ENCODE assay signal across 8 cellular contexts in genomic region chr13:50531917-50532899, GRCh38.
DNase-seq lines count a peak whose midpoint lies in the region; ATAC-seq and TF ChIP-seq lines count a peak whose summit lies in the region.

No MANE protein-coding gene starts in this region.

- H3K9me3 ChIP-seq in DND-41 (ENCODE audit: insufficient read depth, low read length, severe bottlenecking) (peaks cover 28% of the 10 kb centered on the region), neural progenitor cell (ENCODE audit: low read depth) (no peaks in the 10 kb centered on the region), aorta (ENCODE audit: control insufficient read depth, low read length) (no peaks in the 10 kb centered on the region)

- H3K36me3 ChIP-seq in DND-41 (ENCODE audit: insufficient read depth, low read length) (no peaks in the 10 kb centered on the region), neural progenitor cell (no peaks in the 10 kb centered on the region), aorta (ENCODE audit: control insufficient read depth in 1 of 2, insufficient read depth in 2 of 2, low read length in 1 of 2) (no peaks in the 10 kb centered on the region)

- WGBS in aorta, 2 donors = 53 to 57% methylated on average over 5 of the region's 5 CpGs

- H3K9ac ChIP-seq in DND-41 (ENCODE audit: low read depth, low read length) = no peak overlapping the region
- H3K9ac ChIP-seq in neural progenitor cell = no peak overlapping the region

- H3K27ac Mint-ChIP-seq in chondrocyte (ENCODE audit: unreplicated experiment) (peak overlapping the region; percentile 25), neural progenitor cell (no peak overlapping the region)
- H3K27ac Mint-ChIP-seq in activated T-helper 1 cell treated with anti-CD3 and anti-CD28 coated beads, Interleukin-12 subunit alpha, Interleukin-12 subunit beta, Interleukin-2, Interleukin-4 antibody, amounts not matched to agents 30 ng/mL and 10 ng/mL and 1 ng/mL, durations not matched to agents 14 hours and 24 hours and 36 hours = no peak overlapping the region

- intact Hi-C loops in activated T-helper 1 cell treated with anti-CD3 and anti-CD28 coated beads, Interleukin-12 subunit alpha, Interleukin-12 subunit beta, Interleukin-2, Interleukin-4 antibody, amounts not matched to agents 30 ng/mL and 10 ng/mL and 1 ng/mL, durations not matched to agents 14 hours and 24 hours and 36 hours (cut with micrococcal nuclease) = loop anchor here (1.0 to 5.0 kb wide), 6 partner anchors 269 to 556 kb away; partner anchors contain the start of gene TRIM13
- intact Hi-C loops in aorta (cut with DNase I) = loop anchor here (2.0 to 10.0 kb wide), 5 partner anchors 270 to 547 kb away; no protein-coding TSS in a partner anchor

- H3K36me3 Mint-ChIP-seq in chondrocyte (ENCODE audit: low read depth) = peaks cover 14% of the 10 kb centered on the region
- peaks cover 3% of the 10 kb centered on the region for H3K36me3 Mint-ChIP-seq in neural progenitor cell
- H3K36me3 Mint-ChIP-seq in activated T-helper 1 cell treated with anti-CD3 and anti-CD28 coated beads, Interleukin-12 subunit alpha, Interleukin-12 subunit beta, Interleukin-2, Interleukin-4 antibody, amounts not matched to agents 30 ng/mL and 10 ng/mL and 1 ng/mL, durations not matched to agents 14 hours and 24 hours and 36 hours (ENCODE audit: low read depth) = peaks cover 9% of the 10 kb centered on the region

- no peaks in the 10 kb centered on the region for H4K20me1 ChIP-seq in DND-41 (ENCODE audit: insufficient read depth, low read length)
- no peaks in the 10 kb centered on the region for H4K20me1 ChIP-seq in neural progenitor cell (ENCODE audit: low read depth)

- H3F3A ChIP-seq in neural progenitor cell (ENCODE audit: low read depth) = no peaks in the 10 kb centered on the region

- H2AFZ ChIP-seq in DND-41 (ENCODE audit: low read depth, low read length) = no peak overlapping the region
- H2AFZ ChIP-seq in neural progenitor cell (replicated peaks) = no peak overlapping the region

- H3K27ac ChIP-seq in DND-41 (ENCODE audit: low read length) (no peak overlapping the region), neural progenitor cell (no peak overlapping the region), aorta (ENCODE audit: low read depth in 1 of 2, low read length in 2 of 2) (no peak overlapping the region)

- peak; percentile 64 for TF ChIP-seq CTCF in DND-41 (IDR thresholded peaks at IDR 0.05; ENCODE audit: borderline replicate concordance, extremely low read depth, low read length, poor library complexity, severe bottlenecking)
- TF ChIP-seq CTCF in chondrocyte (IDR thresholded peaks at IDR 0.05) = peak; percentile 88
- peak; percentile 41 for TF ChIP-seq CTCF in neural progenitor cell (IDR thresholded peaks at IDR 0.05)

- H3K9me3 Mint-ChIP-seq in chondrocyte (ENCODE audit: low read depth) = peaks cover 24% of the 10 kb centered on the region
- H3K9me3 Mint-ChIP-seq in neural progenitor cell = peaks cover 30% of the 10 kb centered on the region
- peaks cover 28% of the 10 kb centered on the region for H3K9me3 Mint-ChIP-seq in activated T-helper 1 cell treated with anti-CD3 and anti-CD28 coated beads, Interleukin-12 subunit alpha, Interleukin-12 subunit beta, Interleukin-2, Interleukin-4 antibody, amounts not matched to agents 30 ng/mL and 10 ng/mL and 1 ng/mL, durations not matched to agents 14 hours and 24 hours and 36 hours

- H3K27me3 Mint-ChIP-seq in chondrocyte (ENCODE audit: low read depth) = no peaks in the 10 kb centered on the region
- H3K27me3 Mint-ChIP-seq in neural progenitor cell (ENCODE audit: insufficient read depth, low read depth) = peaks cover 6% of the 10 kb centered on the region
- peaks cover 14% of the 10 kb centered on the region for H3K27me3 Mint-ChIP-seq in activated T-helper 1 cell treated with anti-CD3 and anti-CD28 coated beads, Interleukin-12 subunit alpha, Interleukin-12 subunit beta, Interleukin-2, Interleukin-4 antibody, amounts not matched to agents 30 ng/mL and 10 ng/mL and 1 ng/mL, durations not matched to agents 14 hours and 24 hours and 36 hours (ENCODE audit: insufficient read depth)

- H3K4me3 Mint-ChIP-seq in chondrocyte (ENCODE audit: unreplicated experiment) = no peak overlapping the region
- H3K4me3 Mint-ChIP-seq in neural progenitor cell = no peak overlapping the region
- no peak overlapping the region for H3K4me3 Mint-ChIP-seq in activated T-helper 1 cell treated with anti-CD3 and anti-CD28 coated beads, Interleukin-12 subunit alpha, Interleukin-12 subunit beta, Interleukin-2, Interleukin-4 antibody, amounts not matched to agents 30 ng/mL and 10 ng/mL and 1 ng/mL, durations not matched to agents 14 hours and 24 hours and 36 hours

- DNase-seq in DND-41 (no peak), Kasumi-1 (lab: John Stamatoyannopoulos, UW) (peak; percentile 22 to 72), chondrocyte (ENCODE audit: low spot score) (no peak), neural progenitor cell (ENCODE audit: low spot score) (no peak), cerebellar nuclear complex (lab: John Stamatoyannopoulos, UW) (no peak), aorta (no peak)
- no peak for DNase-seq in activated T-helper 1 cell treated with anti-CD3 and anti-CD28 coated beads, Interleukin-12 subunit alpha, Interleukin-12 subunit beta, Interleukin-2, Interleukin-4 antibody, amounts not matched to agents 30 ng/mL and 10 ng/mL and 1 ng/mL, durations not matched to agents 14 hours and 24 hours and 36 hours (ENCODE audit: low spot score)
- DNase-seq in activated effector memory CD4-positive, alpha-beta T cell treated with anti-CD3 and anti-CD28 coated beads, Interleukin-2, amount 50 U/mL, for 16 hours = no peak

- H3K27me3 ChIP-seq in DND-41 (ENCODE audit: insufficient read depth, low read length, poor library complexity) = no peaks in the 10 kb centered on the region
- H3K27me3 ChIP-seq in neural progenitor cell = no peaks in the 10 kb centered on the region
- H3K27me3 ChIP-seq in aorta (ENCODE audit: control insufficient read depth in 1 of 2, insufficient read depth in 2 of 2, low read length in 1 of 2) = no peaks in the 10 kb centered on the region

- no peak overlapping the region for H3K4me2 ChIP-seq in DND-41 (ENCODE audit: insufficient read depth, low read length)
- no peak overlapping the region for H3K4me2 ChIP-seq in neural progenitor cell

- no peak overlapping the region for H3K4me3 ChIP-seq in DND-41 (ENCODE audit: low read depth in 1 of 2, low read length in 2 of 2)
- H3K4me3 ChIP-seq in neural progenitor cell = no peak overlapping the region
- H3K4me3 ChIP-seq in aorta (ENCODE audit: low read length in 2 of 2) = no peak overlapping the region

- H3K79me2 ChIP-seq in DND-41 (ENCODE audit: insufficient read depth, low read length) (no peaks in the 10 kb centered on the region), neural progenitor cell (ENCODE audit: low read depth) (no peaks in the 10 kb centered on the region)

- H3K4me1 Mint-ChIP-seq in chondrocyte (ENCODE audit: low read depth) (peaks cover 47% of the 10 kb centered on the region), neural progenitor cell (peaks cover 9% of the 10 kb centered on the region)
- peaks cover 32% of the 10 kb centered on the region for H3K4me1 Mint-ChIP-seq in activated T-helper 1 cell treated with anti-CD3 and anti-CD28 coated beads, Interleukin-12 subunit alpha, Interleukin-12 subunit beta, Interleukin-2, Interleukin-4 antibody, amounts not matched to agents 30 ng/mL and 10 ng/mL and 1 ng/mL, durations not matched to agents 14 hours and 24 hours and 36 hours (ENCODE audit: low read depth)

- no peak for ATAC-seq in DND-41 (ENCODE audit: insufficient read depth, low read depth)
- ATAC-seq in aorta (ENCODE audit: low FRiP score) = no peak

- H3K4me1 ChIP-seq in DND-41 (ENCODE audit: insufficient read depth, low read length) = peaks cover 38% of the 10 kb centered on the region
- peaks cover 7% of the 10 kb centered on the region for H3K4me1 ChIP-seq in neural progenitor cell
- peaks cover 0 to 4% of the 10 kb centered on the region in 2 donors for H3K4me1 ChIP-seq in aorta (ENCODE audit: control insufficient read depth in 1 of 2, insufficient read depth in 2 of 2, low read length in 2 of 2)

Comparison
In these comparisons a context has a peak if more than half of its experiments do, and no peak if none do; other contexts are left out.
1. DNase-seq: peak in Kasumi-1 (2 of 2); none in DND-41 (single experiment), chondrocyte (single experiment), neural progenitor cell (single experiment), activated T-helper 1 cell treated with anti-CD3 and anti-CD28 coated beads, Interleukin-12 subunit alpha, Interleukin-12 subunit beta, Interleukin-2, Interleukin-4 antibody, amounts not matched to agents 30 ng/mL and 10 ng/mL and 1 ng/mL, durations not matched to agents 14 hours and 24 hours and 36 hours (single experiment), cerebellar nuclear complex (0 of 2), aorta (0 of 2) and activated effector memory CD4-positive, alpha-beta T cell treated with anti-CD3 and anti-CD28 coated beads, Interleukin-2, amount 50 U/mL, for 16 hours (single experiment).
2. Peak in every context shown above with its lines, with median percentiles within 50 percentile points of each other: CTCF ChIP-seq.